ENCODE assay signal across 9 cellular contexts in genomic region chr19:6273701-6274601, GRCh38. TPM values are rescaled to one million over a fixed set of nuclear protein-coding genes. Genes with fewer than 3 reads are reported as not detected.
DNase-seq lines count a peak whose midpoint lies in the region; FAIRE-seq lines count a peak whose summit lies in the region.
"Had no signal": no experiment of that assay in that cellular context is flagged by ENCODE, and none has a peak within 500 bp of the region (broad histone marks: within the 10 kb centered on the region; RNA-seq: fewer than 3 reads in every experiment).

No MANE protein-coding gene starts in this region.

- H3K4me1 ChIP-seq in esophagus (ENCODE audit: control insufficient read depth in 2 of 2, insufficient read depth in 2 of 2, low read length in 1 of 2) (peaks cover 32 to 58% of the 10 kb centered on the region in 2 donors), mucosa of stomach (ENCODE audit: control insufficient read depth, insufficient read depth, low read length) (peaks cover 83% of the 10 kb centered on the region)

- peak; percentile 89 for FAIRE-seq in RCC 7860 (lab: Jason Lieb, UNC)

- H3K27me3 ChIP-seq in esophagus (ENCODE audit: control insufficient read depth in 1 of 2, insufficient read depth in 2 of 2, low read length in 2 of 2), result no peaks in the 10 kb centered on the region
- H3K27me3 ChIP-seq in mucosa of stomach (ENCODE audit: control insufficient read depth, insufficient read depth, low read length), result no peaks in the 10 kb centered on the region

- H3K36me3 ChIP-seq in esophagus (ENCODE audit: control insufficient read depth in 2 of 2, insufficient read depth in 2 of 2, low read length in 1 of 2) (peaks cover 3 to 13% of the 10 kb centered on the region in 2 donors), mucosa of stomach (ENCODE audit: control insufficient read depth, insufficient read depth, low read length) (no peaks in the 10 kb centered on the region)

- peak overlapping the region; percentile 81 to 94 for H3K27ac ChIP-seq in esophagus (ENCODE audit: low read depth in 2 of 2, low read length in 1 of 2)

- 15 to 19% methylated on average over 30 of the region's 30 CpGs for WGBS in esophagus, 2 donors

- H3K9me3 ChIP-seq in esophagus (ENCODE audit: control insufficient read depth in 2 of 2, insufficient read depth in 1 of 2, low read depth in 1 of 2, low read length in 1 of 2) (no peaks in the 10 kb centered on the region), mucosa of stomach (ENCODE audit: control insufficient read depth, low read length) (no peaks in the 10 kb centered on the region)

- DNase-seq in GM04504 (ENCODE audit: low read depth) (peak; percentile 87), RCC 7860 (ENCODE audit: low spot score) (peak; percentile 89), iPS-NIHi11 (ENCODE audit: low spot score) (no peak), NCI-H1048 (lab: John Stamatoyannopoulos, UW) (no peak), D341Med (ENCODE audit: low spot score) (no peak)
- no peak for DNase-seq in stimulated activated naive CD4-positive, alpha-beta T cell (lab: John Stamatoyannopoulos, UW)

- peak overlapping the region; percentile 29 for H3K9ac ChIP-seq in mucosa of stomach (ENCODE audit: low read length)

- H3K4me3 ChIP-seq in esophagus (ENCODE audit: low read depth in 1 of 2, low read length in 2 of 2) (no peak overlapping the region), mucosa of stomach (ENCODE audit: low read length) (no peak overlapping the region)

RNA-seq across cellular contexts. Expression of gene MLLT1, which starts 5.8 kb away (rescaled TPM):
- polyA plus RNA-seq in esophagus, result 10 to 100 TPM; 15.5 to 16.3 TPM

RNA-seq across cellular contexts. Expression of gene ACER1, which starts 59.5 kb away (rescaled TPM):
- 1 to 10 TPM; 6.2 to 7.4 TPM for polyA plus RNA-seq in esophagus
- polyA plus RNA-seq: neural cell had no signal

Comparison
In these comparisons a context has a peak if more than half of its experiments do, and no peak if none do; other contexts are left out.
1. DNase-seq: peak in GM04504 (single experiment) and RCC 7860 (single experiment); none in iPS-NIHi11 (single experiment), stimulated activated naive CD4-positive, alpha-beta T cell (0 of 6), NCI-H1048 (single experiment) and D341Med (single experiment).